ENCODE assay signal across 12 cellular contexts in genomic region chrX:50697691-50698090, GRCh38.
A peak's percentile ranks its signal among the peaks of the same experiment; 100 is the strongest.
DNase-seq lines count a peak whose midpoint lies in the region; ATAC-seq and TF ChIP-seq lines count a peak whose summit lies in the region.
"Had no signal": no experiment of that assay in that cellular context is flagged by ENCODE, and none has a peak within 500 bp of the region (broad histone marks: within the 10 kb centered on the region; RNA-seq: fewer than 3 reads in every experiment).

No MANE protein-coding gene starts in this region.

- TF ChIP-seq CTCF in gastroesophageal sphincter (IDR thresholded peaks at IDR 0.05) (no peak), retinal pigment epithelial cell (conservative IDR thresholded peaks at IDR 0.05; ENCODE audit: low read depth, low read length) (no peak)

- DNase-seq in HAP-1 (ENCODE audit: low spot score in 2 of 2), result peak; percentile 50 to 97
- DNase-seq in amniotic epithelial cell (ENCODE audit: low read depth), result peak; percentile 75
- peak; percentile 65 for DNase-seq in retinal pigment epithelial cell (ENCODE audit: low read depth)
- no peak for DNase-seq in OCI-M1 (lab: John Stamatoyannopoulos, UW)
- no peak for DNase-seq in activated T-cell treated with anti-CD3 and anti-CD28 coated beads for 4 hours
- no peak for DNase-seq in NCI-H526 (lab: John Stamatoyannopoulos, UW)
- DNase-seq: activated CD8-positive, alpha-beta memory T cell treated with anti-CD3 and anti-CD28 coated beads for 24 hours; central memory CD4-positive, alpha-beta T cell; islet precursor cell; NCI-H1417 had no signal

- H3K9me3 ChIP-seq in HAP-1 (no peaks in the 10 kb centered on the region), gastroesophageal sphincter (no peaks in the 10 kb centered on the region)

- no peak for TF ChIP-seq EP300 in gastroesophageal sphincter (IDR thresholded peaks at IDR 0.05)

- in situ Hi-C loops in HAP-1 (cut with MboI; ENCODE audit: low sequenced_read_pairs), result loop anchor here (10.0 kb wide), 2 partner anchors 207 to 297 kb away; no protein-coding TSS in a partner anchor

- 0 to 8% methylated on average over 2 of the region's 2 CpGs for WGBS in gastroesophageal sphincter (ENCODE audit: low coverage in 1 of 2), 2 donors

- H3K4me1 ChIP-seq in HAP-1 (peaks cover 43% of the 10 kb centered on the region), gastroesophageal sphincter (peaks cover 0 to 4% (median 0%) of the 10 kb centered on the region in 3 donors)

- H3K4me3 ChIP-seq in HAP-1 (no peak overlapping the region), gastroesophageal sphincter (no peak overlapping the region), retinal pigment epithelial cell (ENCODE audit: low read length) (no peak overlapping the region)

- H3K36me3 ChIP-seq in HAP-1 (replicated peaks), result no peaks in the 10 kb centered on the region
- H3K36me3 ChIP-seq in gastroesophageal sphincter, result peaks cover 0 to 5% of the 10 kb centered on the region in 2 donors

- H3K27me3 ChIP-seq in HAP-1 (ENCODE audit: low read depth) (no peaks in the 10 kb centered on the region), gastroesophageal sphincter (no peaks in the 10 kb centered on the region)

- no peak for TF ChIP-seq POLR2A in gastroesophageal sphincter (IDR thresholded peaks at IDR 0.05)

- ATAC-seq in gastroesophageal sphincter (peak; percentile 71), GM19395 (IDR thresholded peaks at IDR 0.05; ENCODE audit: unreplicated experiment) (no peak)

- peak overlapping the region in 2 of 4 donors; percentile 11 to 19 for H3K27ac ChIP-seq in gastroesophageal sphincter

Comparison
In these comparisons a context has a peak if more than half of its experiments do, and no peak if none do; other contexts are left out.
1. DNase-seq: peak in HAP-1 (2 of 2), amniotic epithelial cell (single experiment) and retinal pigment epithelial cell (single experiment); none in OCI-M1 (single experiment), activated T-cell treated with anti-CD3 and anti-CD28 coated beads for 4 hours (single experiment) and NCI-H526 (0 of 2).